In the genomic region with DNA sequence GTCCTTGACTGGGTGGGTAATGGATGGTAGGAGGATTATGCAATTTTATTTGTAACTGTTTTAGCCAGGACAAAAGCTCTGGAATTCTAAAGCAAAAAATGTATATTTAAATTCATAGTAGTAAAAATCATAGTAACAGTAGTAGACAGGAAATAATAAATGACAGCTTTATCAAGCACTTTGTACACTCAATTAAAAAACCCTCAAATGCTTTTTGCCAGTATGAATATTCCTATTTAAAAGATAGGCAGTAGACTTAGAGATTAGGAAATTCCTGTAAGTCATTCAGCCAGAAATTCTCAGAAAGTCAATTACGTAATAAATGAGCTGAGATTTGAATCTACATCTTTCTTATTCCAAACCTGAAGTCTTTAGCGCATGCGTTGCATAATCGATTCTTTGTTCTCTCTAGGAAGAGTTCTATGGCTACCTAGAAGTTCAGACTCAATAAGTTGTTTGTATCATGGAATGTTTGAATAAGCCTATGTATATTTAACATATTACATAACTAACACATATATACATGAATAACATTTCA, we compare ENCODE assay signal across 1 cellular context.
TF ChIP-seq lines count a peak whose summit lies in the region.

No MANE protein-coding gene starts in this region.

TF ChIP-seq in neural cell, 6 proteins besides CTCF, POLR2A, EP300 and RAD21 (continued from another document):
- TF ChIP-seq, protein P1, sequence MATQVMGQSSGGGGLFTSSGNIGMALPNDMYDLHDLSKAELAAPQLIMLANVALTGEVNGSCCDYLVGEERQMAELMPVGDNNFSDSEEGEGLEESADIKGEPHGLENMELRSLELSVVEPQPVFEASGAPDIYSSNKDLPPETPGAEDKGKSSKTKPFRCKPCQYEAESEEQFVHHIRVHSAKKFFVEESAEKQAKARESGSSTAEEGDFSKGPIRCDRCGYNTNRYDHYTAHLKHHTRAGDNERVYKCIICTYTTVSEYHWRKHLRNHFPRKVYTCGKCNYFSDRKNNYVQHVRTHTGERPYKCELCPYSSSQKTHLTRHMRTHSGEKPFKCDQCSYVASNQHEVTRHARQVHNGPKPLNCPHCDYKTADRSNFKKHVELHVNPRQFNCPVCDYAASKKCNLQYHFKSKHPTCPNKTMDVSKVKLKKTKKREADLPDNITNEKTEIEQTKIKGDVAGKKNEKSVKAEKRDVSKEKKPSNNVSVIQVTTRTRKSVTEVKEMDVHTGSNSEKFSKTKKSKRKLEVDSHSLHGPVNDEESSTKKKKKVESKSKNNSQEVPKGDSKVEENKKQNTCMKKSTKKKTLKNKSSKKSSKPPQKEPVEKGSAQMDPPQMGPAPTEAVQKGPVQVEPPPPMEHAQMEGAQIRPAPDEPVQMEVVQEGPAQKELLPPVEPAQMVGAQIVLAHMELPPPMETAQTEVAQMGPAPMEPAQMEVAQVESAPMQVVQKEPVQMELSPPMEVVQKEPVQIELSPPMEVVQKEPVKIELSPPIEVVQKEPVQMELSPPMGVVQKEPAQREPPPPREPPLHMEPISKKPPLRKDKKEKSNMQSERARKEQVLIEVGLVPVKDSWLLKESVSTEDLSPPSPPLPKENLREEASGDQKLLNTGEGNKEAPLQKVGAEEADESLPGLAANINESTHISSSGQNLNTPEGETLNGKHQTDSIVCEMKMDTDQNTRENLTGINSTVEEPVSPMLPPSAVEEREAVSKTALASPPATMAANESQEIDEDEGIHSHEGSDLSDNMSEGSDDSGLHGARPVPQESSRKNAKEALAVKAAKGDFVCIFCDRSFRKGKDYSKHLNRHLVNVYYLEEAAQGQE (IDR thresholded peaks at IDR 0.05; ENCODE audit: borderline replicate concordance) = no peak
